Comparison of ENCODE assay signal across 12 cellular contexts in the genomic region with DNA sequence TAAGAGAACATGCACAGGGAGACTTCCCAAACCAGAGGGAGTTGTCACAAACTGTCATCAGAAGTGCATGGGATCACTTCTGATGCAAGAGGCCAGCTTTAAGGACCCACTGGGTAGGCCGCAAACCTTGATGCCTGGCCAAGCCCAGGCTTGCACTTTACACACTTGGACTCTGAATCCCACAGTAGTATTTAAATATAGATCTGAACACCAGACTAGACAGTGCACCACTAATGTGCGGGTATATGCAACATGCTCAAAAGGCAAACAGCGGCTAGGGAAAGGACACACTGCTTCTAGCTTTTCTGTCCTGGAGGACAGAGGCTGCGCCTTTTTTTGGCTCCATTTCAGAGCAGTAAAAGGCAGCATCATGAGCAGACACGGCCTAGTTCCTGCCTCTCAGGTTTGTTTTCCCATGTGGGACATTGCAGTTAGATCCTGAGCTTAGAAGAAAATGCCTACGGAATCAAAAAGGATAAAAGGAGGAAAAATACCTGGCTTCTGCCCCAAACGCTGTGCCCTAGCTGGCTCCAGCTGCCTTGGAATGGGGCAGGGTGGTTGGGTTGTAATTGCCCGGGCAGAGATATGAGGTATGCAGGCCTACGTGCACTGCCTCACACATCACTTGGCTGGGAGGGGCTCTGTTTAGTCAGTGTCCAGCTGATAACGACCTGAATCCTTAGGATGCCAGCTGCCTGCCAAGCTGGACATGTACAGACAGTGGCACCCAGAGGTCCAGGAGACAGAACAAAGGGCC.
DNase-seq lines count a peak whose midpoint lies in the region; ATAC-seq, FAIRE-seq and TF ChIP-seq lines count a peak whose summit lies in the region.
"Had no signal": no experiment of that assay in that cellular context is flagged by ENCODE, and none has a peak within 500 bp of the region (broad histone marks: within the 10 kb centered on the region; RNA-seq: fewer than 3 reads in every experiment).

No MANE protein-coding gene starts in this region.

- FAIRE-seq in H1 (lab: Jason Lieb, UNC), result no peak

- H3K79me1 ChIP-seq in H1 (ENCODE audit: low read depth, low read length), result no peaks in the 10 kb centered on the region

- no peak overlapping the region for H2BK120ac ChIP-seq in H1 (replicated peaks; ENCODE audit: low read depth, low read length)

- DNase-seq in PC-3, result peak; percentile 29
- no peak for DNase-seq in H1 (ENCODE audit: low read depth in 1 of 2, low spot score in 2 of 2)
- peak in 2 of 3 donors; percentile 46 to 77 for DNase-seq in right lobe of liver
- peak; percentile 86 for DNase-seq in ureter (ENCODE audit: low spot score)
- no peak for DNase-seq in activated CD4-positive, alpha-beta T cell treated with anti-CD3 and anti-CD28 coated beads for 36 hours
- DNase-seq in NCI-H128 (lab: John Stamatoyannopoulos, UW; ENCODE audit: unreplicated experiment), result no peak
- DNase-seq: activated CD4-positive, alpha-beta T cell treated with anti-CD3 and anti-CD28 coated beads for 48 hours; CD8-positive, alpha-beta memory T cell; NCI-H2107; T-helper 1 cell had no signal

- no peak overlapping the region for H4K91ac ChIP-seq in H1 (replicated peaks; ENCODE audit: insufficient read length, low read length)

- no peaks in the 10 kb centered on the region for H3K36me3 ChIP-seq in PC-3 (ENCODE audit: low read depth, low read length)
- H3K36me3 ChIP-seq in H1 (ENCODE audit: control insufficient read depth in 2 of 4, insufficient read depth in 4 of 4, low read length in 3 of 4), result no peaks in the 10 kb centered on the region
- H3K36me3 ChIP-seq in right lobe of liver, result no peaks in the 10 kb centered on the region

- no peak overlapping the region for H2BK12ac ChIP-seq in H1 (ENCODE audit: low read depth, low read length)

- TF ChIP-seq RAD21 in H1 (IDR thresholded peaks at IDR 0.05 in 1 of 2, conservative IDR thresholded peaks at IDR 0.05 in 1 of 2; ENCODE audit: low read depth in 2 of 2, low read length in 2 of 2), result no peak

- no peaks in the 10 kb centered on the region for H4K20me1 ChIP-seq in PC-3 (ENCODE audit: low read length)
- H4K20me1 ChIP-seq in H1 (replicated peaks in 1 of 2; ENCODE audit: control insufficient read depth in 1 of 2, insufficient read depth in 2 of 2, low read length in 2 of 2), result no peaks in the 10 kb centered on the region

- H3K23me2 ChIP-seq in H1 (ENCODE audit: low read depth, low read length), result no peaks in the 10 kb centered on the region

- H3K4me3 ChIP-seq in PC-3 (ENCODE audit: low read length) (no peak overlapping the region), H1 (ENCODE audit: extremely low read depth in 1 of 4, insufficient read depth in 2 of 4, low read depth in 3 of 4, low read length in 4 of 4) (no peak overlapping the region), right lobe of liver (no peak overlapping the region)

- no peaks in the 10 kb centered on the region for H3F3A ChIP-seq in PC-3 (ENCODE audit: low read length, unreplicated experiment)

- no peak for TF ChIP-seq EP300 in H1 (IDR thresholded peaks at IDR 0.05; ENCODE audit: borderline replicate concordance in 1 of 2, low read depth in 2 of 2, low read length in 2 of 2)

- H3K4ac ChIP-seq in H1 (replicated peaks; ENCODE audit: insufficient read length, low read depth, low read length), result no peak overlapping the region

- no peak overlapping the region for H3K56ac ChIP-seq in H1 (replicated peaks; ENCODE audit: insufficient read length, low read depth, low read length)

- H3K36me3 Mint-ChIP-seq in activated CD4-positive, alpha-beta T cell treated with anti-CD3 and anti-CD28 coated beads for 36 hours (ENCODE audit: low read depth), result no peaks in the 10 kb centered on the region

- H3K9ac ChIP-seq in PC-3 (ENCODE audit: low read length) (no peak overlapping the region), H1 (replicated peaks in 1 of 4; ENCODE audit: extremely low read depth in 1 of 4, low read depth in 3 of 4, low read length in 3 of 4) (no peak overlapping the region)

- POLR2A ChIA-PET in PC-3 (lab: Charles Lee; ENCODE audit: unreplicated experiment), result no interaction called here
- POLR2A ChIA-PET in H1 (lab: Charles Lee; ENCODE audit: partially characterized antibody), result no interaction called here
- POLR2A ChIA-PET in activated CD4-positive, alpha-beta T cell treated with anti-CD3 and anti-CD28 coated beads for 36 hours (lab: Charles Lee), result no interaction called here

- H2BK15ac ChIP-seq in H1 (ENCODE audit: low read length), result no peak overlapping the region

- no peak overlapping the region for H3K23ac ChIP-seq in H1 (ENCODE audit: insufficient read length)

- peaks cover 3% of the 10 kb centered on the region for H3K4me1 Mint-ChIP-seq in activated CD4-positive, alpha-beta T cell treated with anti-CD3 and anti-CD28 coated beads for 36 hours

- ATAC-seq in PC-3 (peak; percentile 29), right lobe of liver (peak in 3 of 4 donors; percentile 26 to 70 (median 60)), HG03196 (IDR thresholded peaks at IDR 0.05; ENCODE audit: unreplicated experiment) (no peak)
- ATAC-seq in activated CD4-positive, alpha-beta T cell treated with anti-CD3 and anti-CD28 coated beads for 36 hours, result no peak

- no peak overlapping the region for H2AFZ ChIP-seq in PC-3 (ENCODE audit: low read length)
- H2AFZ ChIP-seq in H1 (ENCODE audit: low read length), result 0 out of 2 replicates have a peak overlapping the region, but pooled peaks have one; percentile 7

- H3K4me2 ChIP-seq in PC-3 (ENCODE audit: low read length) (no peak overlapping the region), H1 (ENCODE audit: insufficient read depth in 1 of 2, low read depth in 2 of 2, low read length in 2 of 2) (no peak overlapping the region)

- H3K4me1 ChIP-seq in PC-3 (ENCODE audit: insufficient read depth, low read length), result no peaks in the 10 kb centered on the region; the same call in 1 of the 2 replicates
- H3K4me1 ChIP-seq in H1 (replicated peaks in 1 of 4; ENCODE audit: control insufficient read depth in 3 of 4, insufficient read depth in 4 of 4, low read length in 3 of 4), result no peaks in the 10 kb centered on the region
- H3K4me1 ChIP-seq in right lobe of liver, result no peaks in the 10 kb centered on the region

- intact Hi-C loops in PC-3 (cut with micrococcal nuclease) (no loop called here), right lobe of liver (cut with DNase I) (no loop called here)
- intact Hi-C loops in activated CD4-positive, alpha-beta T cell treated with anti-CD3 and anti-CD28 coated beads for 36 hours (cut with DNase I, micrococcal nuclease), result no loop called here

- no peak overlapping the region for H3K14ac ChIP-seq in H1 (ENCODE audit: insufficient read length)

- BruUV-seq in PC-3 (replicated peaks; lab: Mats Ljungman, UMichigan), result no TSS peak

- TF ChIP-seq POLR2A in H1 (IDR thresholded peaks at IDR 0.05; ENCODE audit: control extremely low read depth in 1 of 2, low read depth in 2 of 2, low read length in 2 of 2) (no peak), right lobe of liver (IDR thresholded peaks at IDR 0.05) (no peak)

- H3K9me3 ChIP-seq in PC-3 (ENCODE audit: low read length) (no peaks in the 10 kb centered on the region), H1 (ENCODE audit: insufficient read depth in 2 of 2, low read depth in 1 of 2, low read length in 1 of 2) (no peaks in the 10 kb centered on the region), right lobe of liver (no peaks in the 10 kb centered on the region)

- no peaks in the 10 kb centered on the region for H3K9me2 ChIP-seq in PC-3 (replicated peaks; ENCODE audit: low read length)

- no peak overlapping the region for H4K5ac ChIP-seq in H1 (ENCODE audit: insufficient read length, low read depth, low read length)

- no peak overlapping the region; the same call in 1 of the 2 replicates for H2BK20ac ChIP-seq in H1 (ENCODE audit: low read length)

- H3K27ac Mint-ChIP-seq in activated CD4-positive, alpha-beta T cell treated with anti-CD3 and anti-CD28 coated beads for 36 hours, result no peak overlapping the region
- H3K27ac Mint-ChIP-seq: activated T-helper 17 cell treated with anti-CD3 and anti-CD28 coated beads, Interleukin-2, amount 50 U/mL, for 72 hours; CD8-positive, alpha-beta memory T cell had no signal

- peaks cover 6% of the 10 kb centered on the region for H3K27me3 Mint-ChIP-seq in activated CD4-positive, alpha-beta T cell treated with anti-CD3 and anti-CD28 coated beads for 36 hours
- H3K27me3 Mint-ChIP-seq: activated T-helper 17 cell treated with anti-CD3 and anti-CD28 coated beads, Interleukin-2, amount 50 U/mL, for 72 hours had no signal

- TF ChIP-seq CTCF in PC-3 (conservative IDR thresholded peaks at IDR 0.05; ENCODE audit: low read depth, low read length) (no peak), H1 (IDR thresholded peaks at IDR 0.05; ENCODE audit: control extremely low read depth in 1 of 3, insufficient read depth in 1 of 3, low read depth in 1 of 3, low read length in 3 of 3) (no peak), right lobe of liver (IDR thresholded peaks at IDR 0.05) (no peak)

- 91% methylated on average over 10 of the region's 10 CpGs; no CpG with 5 or more reads in 1 of the 2 experiments for WGBS in H1 (ENCODE audit: extremely low coverage in 1 of 2, insufficient coverage in 1 of 2, insufficient read length in 1 of 2, insufficient replicate concordance in 2 of 2, low coverage in 1 of 2, low lambda C conversion rate in 2 of 2, missing lambda C conversion rate in 1 of 2), 2 experiments
- WGBS in right lobe of liver (ENCODE audit: insufficient coverage, low coverage, low lambda C conversion rate, missing lambda C conversion rate), result 61% methylated on average over 5 of the region's 10 CpGs

- H3K4me3 Mint-ChIP-seq in activated CD4-positive, alpha-beta T cell treated with anti-CD3 and anti-CD28 coated beads for 36 hours, result no peak overlapping the region
- H3K4me3 Mint-ChIP-seq: activated T-helper 17 cell treated with anti-CD3 and anti-CD28 coated beads, Interleukin-2, amount 50 U/mL, for 72 hours; CD8-positive, alpha-beta memory T cell had no signal

- no peaks in the 10 kb centered on the region for H3K9me3 Mint-ChIP-seq in activated CD4-positive, alpha-beta T cell treated with anti-CD3 and anti-CD28 coated beads for 36 hours (ENCODE audit: low read depth)
- H3K9me3 Mint-ChIP-seq: activated T-helper 17 cell treated with anti-CD3 and anti-CD28 coated beads, Interleukin-2, amount 50 U/mL, for 72 hours had no signal

- H4K8ac ChIP-seq in H1 (ENCODE audit: extremely low read depth, insufficient read depth, low read length), result no peak overlapping the region

- H3K27me3 ChIP-seq in PC-3 (ENCODE audit: low read length), result no peaks in the 10 kb centered on the region
- no peaks in the 10 kb centered on the region for H3K27me3 ChIP-seq in H1 (replicated peaks in 1 of 4; ENCODE audit: control insufficient read depth in 3 of 4, extremely low read depth in 1 of 4, insufficient read depth in 3 of 4, low read length in 3 of 4)
- H3K27me3 ChIP-seq in right lobe of liver, result no peaks in the 10 kb centered on the region

- H3K79me2 ChIP-seq in PC-3 (ENCODE audit: low read length), result no peaks in the 10 kb centered on the region
- H3K79me2 ChIP-seq in H1 (ENCODE audit: control insufficient read depth in 1 of 2, insufficient read depth in 2 of 2, low read length in 2 of 2), result no peaks in the 10 kb centered on the region

- CTCF ChIA-PET in PC-3 (lab: Charles Lee), result no interaction called here
- CTCF ChIA-PET in H1 (lab: Charles Lee; ENCODE audit: partially characterized antibody), result interaction anchor here (1.0 to 1.4 kb wide), 2 partner anchors 11 to 186 kb away, joined by 4 read pairs; no protein-coding TSS in a partner anchor
- CTCF ChIA-PET in activated CD4-positive, alpha-beta T cell treated with anti-CD3 and anti-CD28 coated beads for 36 hours (lab: Charles Lee), result interaction anchor here (0.6 to 1.0 kb wide), 2 partner anchors 8 to 65 kb away, joined by 3 to 4 read pairs; no protein-coding TSS in a partner anchor

- H3K27ac ChIP-seq in PC-3 (ENCODE audit: low read length) (no peak overlapping the region), H1 (ENCODE audit: low read depth, low read length) (no peak overlapping the region), right lobe of liver (peak overlapping the region in 1 of 3 donors; percentile 72)

- H2AK5ac ChIP-seq in H1 (ENCODE audit: low read depth, low read length), result no peak overlapping the region

- H2BK5ac ChIP-seq in H1 (ENCODE audit: low read depth, low read length), result no peak overlapping the region

- no peak overlapping the region for H3K18ac ChIP-seq in H1 (ENCODE audit: extremely low read depth, low read length)

Comparison
In these comparisons a context has a peak if more than half of its experiments do, and no peak if none do; other contexts are left out.
1. ATAC-seq: peak in PC-3 (single experiment) and right lobe of liver (3 of 4); none in activated CD4-positive, alpha-beta T cell treated with anti-CD3 and anti-CD28 coated beads for 36 hours (single experiment) and HG03196 (single experiment).
2. DNase-seq: peak in PC-3 (single experiment), right lobe of liver (2 of 3) and ureter (single experiment); none in H1 (0 of 2), activated CD4-positive, alpha-beta T cell treated with anti-CD3 and anti-CD28 coated beads for 36 hours (single experiment) and NCI-H128 (single experiment).